Comparison of ENCODE assay signal across 1 cellular context in the genomic region with DNA sequence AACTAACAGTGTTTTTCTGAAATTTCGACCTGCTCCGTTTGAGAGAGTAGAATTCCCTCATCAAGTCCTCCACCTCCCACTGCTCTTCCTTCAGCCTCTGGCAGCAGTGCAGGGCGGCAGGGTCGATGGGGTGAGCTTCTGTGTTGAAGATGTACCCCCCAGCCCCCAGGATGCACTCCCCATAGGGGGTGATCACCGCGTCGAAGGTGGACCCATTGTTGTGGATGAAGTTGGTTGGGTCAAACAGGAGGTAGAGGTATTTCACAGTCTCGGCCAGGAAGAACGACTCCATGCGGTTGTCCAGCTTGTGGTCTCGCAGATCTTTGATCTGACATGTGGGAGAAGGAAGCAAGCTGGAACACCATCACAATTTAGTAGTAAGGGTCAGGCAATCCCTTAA.
TF ChIP-seq lines count a peak whose summit lies in the region.

No MANE protein-coding gene starts in this region.

TF ChIP-seq in IMR-90, 13 proteins besides CTCF, POLR2A, EP300 and RAD21 (continued from another document):
- TF ChIP-seq, protein P1, sequence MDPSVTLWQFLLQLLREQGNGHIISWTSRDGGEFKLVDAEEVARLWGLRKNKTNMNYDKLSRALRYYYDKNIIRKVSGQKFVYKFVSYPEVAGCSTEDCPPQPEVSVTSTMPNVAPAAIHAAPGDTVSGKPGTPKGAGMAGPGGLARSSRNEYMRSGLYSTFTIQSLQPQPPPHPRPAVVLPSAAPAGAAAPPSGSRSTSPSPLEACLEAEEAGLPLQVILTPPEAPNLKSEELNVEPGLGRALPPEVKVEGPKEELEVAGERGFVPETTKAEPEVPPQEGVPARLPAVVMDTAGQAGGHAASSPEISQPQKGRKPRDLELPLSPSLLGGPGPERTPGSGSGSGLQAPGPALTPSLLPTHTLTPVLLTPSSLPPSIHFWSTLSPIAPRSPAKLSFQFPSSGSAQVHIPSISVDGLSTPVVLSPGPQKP (IDR thresholded peaks at IDR 0.05; ENCODE audit: borderline replicate concordance, low read depth, low read length) = no peak
- TF ChIP-seq SMC3 (IDR thresholded peaks at IDR 0.05; ENCODE audit: low read depth, low read length) = no peak
- TF ChIP-seq MXI1 (IDR thresholded peaks at IDR 0.05; ENCODE audit: borderline replicate concordance, low read depth, low read length) = no peak
- no peak for TF ChIP-seq BHLHE40 (IDR thresholded peaks at IDR 0.05; ENCODE audit: low read depth, low read length)
